Comparison of ENCODE assay signal across 18 cellular contexts in the genomic region with DNA sequence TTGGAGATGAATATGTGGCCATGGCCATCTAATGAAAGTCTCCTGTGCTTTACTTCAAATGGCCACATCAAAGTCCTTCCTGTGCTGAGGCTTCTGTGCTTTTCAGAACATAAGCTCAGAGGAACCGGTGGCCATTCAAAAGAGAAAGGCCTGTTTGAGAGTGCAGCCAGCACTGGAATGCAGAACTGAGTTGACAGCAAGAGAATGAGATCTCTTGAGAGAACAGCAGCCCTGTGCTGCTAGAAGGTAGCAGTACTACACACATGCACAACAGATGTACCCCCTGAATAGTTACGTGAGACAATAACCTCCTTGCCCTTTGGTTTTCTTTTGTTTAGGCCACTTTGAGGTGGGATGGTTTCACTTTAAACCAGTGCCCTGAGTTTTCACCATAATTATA.
DNase-seq lines count a peak whose midpoint lies in the region; ATAC-seq and TF ChIP-seq lines count a peak whose summit lies in the region.
"Had no signal": no experiment of that assay in that cellular context is flagged by ENCODE, and none has a peak within 500 bp of the region (broad histone marks: within the 10 kb centered on the region; RNA-seq: fewer than 3 reads in every experiment).

No MANE protein-coding gene starts in this region.

- H2AFZ ChIP-seq in neural progenitor cell (replicated peaks) = no peak overlapping the region

- peak overlapping the region; percentile 36 for H3K4me2 ChIP-seq in neural progenitor cell
- H3K4me2 ChIP-seq: A549 had no signal

- H3F3A ChIP-seq in neural progenitor cell (ENCODE audit: low read depth) = no peaks in the 10 kb centered on the region

- H3K9me3 ChIP-seq in neural progenitor cell (ENCODE audit: low read depth) = no peaks in the 10 kb centered on the region
- H3K9me3 ChIP-seq: A549, Caco-2, MG63 had no signal

- H3K4me1 ChIP-seq in neural progenitor cell = peaks cover 21% of the 10 kb centered on the region
- H3K4me1 ChIP-seq: A549, Caco-2 had no signal

- H3K27me3 ChIP-seq in neural progenitor cell = no peaks in the 10 kb centered on the region
- H3K27me3 ChIP-seq: MG63 had no signal

- H3K79me2 ChIP-seq in neural progenitor cell (ENCODE audit: low read depth) = peaks cover 88% of the 10 kb centered on the region

- H3K27ac Mint-ChIP-seq in neural progenitor cell = no peak overlapping the region
- no peak overlapping the region for H3K27ac Mint-ChIP-seq in activated CD8-positive, alpha-beta T cell treated with anti-CD3 and anti-CD28 coated beads, Interleukin-2, amount 10 ng/mL, durations not matched to agents 7 days and 5 days

- H3K27me3 Mint-ChIP-seq in neural progenitor cell (ENCODE audit: insufficient read depth, low read depth) = no peaks in the 10 kb centered on the region
- H3K27me3 Mint-ChIP-seq in activated CD8-positive, alpha-beta T cell treated with anti-CD3 and anti-CD28 coated beads, Interleukin-2, amount 10 ng/mL, durations not matched to agents 7 days and 5 days (ENCODE audit: low read depth) = peaks cover 4% of the 10 kb centered on the region

- ATAC-seq in GM18511 (IDR thresholded peaks at IDR 0.05; ENCODE audit: unreplicated experiment) = no peak
- ATAC-seq in activated CD8-positive, alpha-beta T cell treated with anti-CD3 and anti-CD28 coated beads, Interleukin-2, amount 10 ng/mL, durations not matched to agents 7 days and 5 days = no peak
- ATAC-seq: A549, HCT116, PC-3 had no signal

- H4K20me1 ChIP-seq in neural progenitor cell (ENCODE audit: low read depth) = peaks cover 33% of the 10 kb centered on the region

- no peak overlapping the region for H3K9ac ChIP-seq in neural progenitor cell

- POLR2A ChIA-PET in activated CD8-positive, alpha-beta T cell treated with anti-CD3 and anti-CD28 coated beads, Interleukin-2, amount 10 ng/mL, durations not matched to agents 7 days and 5 days (lab: Charles Lee) = no interaction called here

- DNase-seq in AG10803 (ENCODE audit: low read depth) (peak; percentile 46), RPMI7951 (ENCODE audit: low read depth) (peak; percentile 72), fibroblast of mammary gland (ENCODE audit: low read depth) (peak; percentile 40), neural progenitor cell (ENCODE audit: low spot score) (peak; percentile 28), epidermal melanocyte (ENCODE audit: insufficient read length, low spot score) (no peak), HUDEP-2 (lab: John Stamatoyannopoulos, UW; ENCODE audit: unreplicated experiment in 76 of 76) (no peak)
- DNase-seq in activated CD8-positive, alpha-beta T cell treated with anti-CD3 and anti-CD28 coated beads, Interleukin-2, amount 10 ng/mL, durations not matched to agents 7 days and 5 days = no peak
- DNase-seq: AML-193, Caco-2, KG1, MG63, NCI-H1105 treated with DMSO at 0.1 percent for 48 hours, NCI-H187, NCI-H446, PC-3 had no signal

- no peak overlapping the region for H3K27ac ChIP-seq in neural progenitor cell
- H3K27ac ChIP-seq: A549 had no signal

- H3K36me3 Mint-ChIP-seq in neural progenitor cell = no peaks in the 10 kb centered on the region
- H3K36me3 Mint-ChIP-seq in activated CD8-positive, alpha-beta T cell treated with anti-CD3 and anti-CD28 coated beads, Interleukin-2, amount 10 ng/mL, durations not matched to agents 7 days and 5 days (ENCODE audit: low read depth) = no peaks in the 10 kb centered on the region

- CTCF ChIA-PET in activated CD8-positive, alpha-beta T cell treated with anti-CD3 and anti-CD28 coated beads, Interleukin-2, amount 10 ng/mL, durations not matched to agents 7 days and 5 days (lab: Charles Lee) = no interaction called here

- TF ChIP-seq CTCF in AG10803 (conservative IDR thresholded peaks at IDR 0.05; ENCODE audit: low read length) (no peak), fibroblast of mammary gland (conservative IDR thresholded peaks at IDR 0.05; ENCODE audit: control insufficient read depth, insufficient read depth, low read depth, low read length) (no peak), neural progenitor cell (IDR thresholded peaks at IDR 0.05) (no peak)

- no peaks in the 10 kb centered on the region for H3K36me3 ChIP-seq in neural progenitor cell
- H3K36me3 ChIP-seq: MG63 had no signal

- peaks cover 13% of the 10 kb centered on the region for H3K4me1 Mint-ChIP-seq in neural progenitor cell
- no peaks in the 10 kb centered on the region for H3K4me1 Mint-ChIP-seq in activated CD8-positive, alpha-beta T cell treated with anti-CD3 and anti-CD28 coated beads, Interleukin-2, amount 10 ng/mL, durations not matched to agents 7 days and 5 days (ENCODE audit: low read depth)

- no peaks in the 10 kb centered on the region for H3K9me3 Mint-ChIP-seq in neural progenitor cell
- H3K9me3 Mint-ChIP-seq in activated CD8-positive, alpha-beta T cell treated with anti-CD3 and anti-CD28 coated beads, Interleukin-2, amount 10 ng/mL, durations not matched to agents 7 days and 5 days (ENCODE audit: insufficient read depth) = no peaks in the 10 kb centered on the region

- no peak overlapping the region for H3K4me3 Mint-ChIP-seq in neural progenitor cell
- H3K4me3 Mint-ChIP-seq in activated CD8-positive, alpha-beta T cell treated with anti-CD3 and anti-CD28 coated beads, Interleukin-2, amount 10 ng/mL, durations not matched to agents 7 days and 5 days = no peak overlapping the region

- H3K4me3 ChIP-seq in AG10803 (ENCODE audit: low read length) (no peak overlapping the region), fibroblast of mammary gland (ENCODE audit: control insufficient read depth, low read depth, low read length) (no peak overlapping the region), neural progenitor cell (no peak overlapping the region)
- H3K4me3 ChIP-seq: A549, MG63 had no signal

Comparison
In these comparisons a context has a peak if more than half of its experiments do, and no peak if none do; other contexts are left out.
1. DNase-seq: peak in AG10803 (single experiment), RPMI7951 (single experiment), fibroblast of mammary gland (single experiment) and neural progenitor cell (single experiment); none in epidermal melanocyte (single experiment), HUDEP-2 (0 of 76) and activated CD8-positive, alpha-beta T cell treated with anti-CD3 and anti-CD28 coated beads, Interleukin-2, amount 10 ng/mL, durations not matched to agents 7 days and 5 days (single experiment).